ENCODE assay signal across 8 cellular contexts in genomic region chr22:38724926-38725571, GRCh38. TPM values are rescaled to one million over a fixed set of nuclear protein-coding genes. Genes with fewer than 3 reads are reported as not detected.
DNase-seq lines count a peak whose midpoint lies in the region; ATAC-seq and TF ChIP-seq lines count a peak whose summit lies in the region.

No MANE protein-coding gene starts in this region.

- H3K9ac ChIP-seq in mammary epithelial cell (ENCODE audit: insufficient read depth, low read length): no peak overlapping the region

- no peak overlapping the region for H2AFZ ChIP-seq in OCI-LY7 (ENCODE audit: low read length)
- no peak overlapping the region for H2AFZ ChIP-seq in mammary epithelial cell (ENCODE audit: low read depth, low read length)

- H3K4me1 ChIP-seq in OCI-LY7 (ENCODE audit: insufficient read depth, low read length, poor library complexity, severe bottlenecking): no peaks in the 10 kb centered on the region
- no peaks in the 10 kb centered on the region for H3K4me1 ChIP-seq in mammary epithelial cell (ENCODE audit: insufficient read depth, low read length)

- dilution Hi-C loops in mammary epithelial cell (cut with HindIII; ENCODE audit: low sequenced_read_pairs): no loop called here

- in situ Hi-C loops in mammary epithelial cell (cut with MboI; ENCODE audit: low sequenced_read_pairs in 2 of 2): no loop called here

- intact Hi-C loops in OCI-LY7 (cut with micrococcal nuclease; ENCODE audit: unreplicated experiment): no loop called here
- intact Hi-C loops in mammary epithelial cell (cut with micrococcal nuclease): no loop called here

- POLR2A ChIA-PET in AG04449 (lab: Yijun Ruan, JAX): interaction anchor here (0.9 kb wide), 1 partner anchor 9 kb away, joined by 4 read pairs; no protein-coding TSS in a partner anchor
- POLR2A ChIA-PET in OCI-LY7 (lab: Charles Lee): no interaction called here

- DNase-seq in AG04449 (ENCODE audit: low read depth, low spot score) (no peak), GM03348 (ENCODE audit: low spot score) (peak; percentile 48), OCI-LY7 (ENCODE audit: low spot score) (peak; percentile 62), mammary epithelial cell (peak; percentile 28), medulla oblongata (ENCODE audit: extremely low spot score) (peak; percentile 84), 8988T (no peak)
- no peak for DNase-seq in activated effector memory CD4-positive, alpha-beta T cell treated with Interleukin-2 at 50 U/mL for 16 hours

- H3K79me2 ChIP-seq in OCI-LY7 (ENCODE audit: insufficient read depth, low read depth, low read length) (no peaks in the 10 kb centered on the region), mammary epithelial cell (ENCODE audit: insufficient read depth, low read length) (peaks cover 6% of the 10 kb centered on the region)

- H4K20me1 ChIP-seq in OCI-LY7 (ENCODE audit: insufficient read depth, low read length): no peaks in the 10 kb centered on the region
- no peaks in the 10 kb centered on the region for H4K20me1 ChIP-seq in mammary epithelial cell (ENCODE audit: insufficient read depth, low read length)

- TF ChIP-seq CTCF in AG04449 (IDR thresholded peaks at IDR 0.05; ENCODE audit: insufficient read depth, low read length, missing control alignments) (peak; percentile 53), OCI-LY7 (conservative IDR thresholded peaks at IDR 0.05; ENCODE audit: low read length) (peak; percentile 80), mammary epithelial cell (conservative IDR thresholded peaks at IDR 0.05 in 1 of 2, IDR thresholded peaks at IDR 0.05 in 1 of 2; ENCODE audit: extremely low read depth in 1 of 2, insufficient read depth in 1 of 2, low read depth in 1 of 2, low read length in 2 of 2) (peak; percentile 53 to 60)

- H3K4me3 ChIP-seq in AG04449 (ENCODE audit: low read depth, low read length) (no peak overlapping the region), OCI-LY7 (ENCODE audit: low read depth, low read length, poor library complexity, severe bottlenecking) (no peak overlapping the region), mammary epithelial cell (replicated peaks in 1 of 3; ENCODE audit: insufficient read depth in 1 of 3, low read depth in 2 of 3, low read length in 3 of 3) (no peak overlapping the region)

- H3K27ac ChIP-seq in OCI-LY7 (ENCODE audit: low read depth, low read length, poor library complexity, severe bottlenecking) (no peak overlapping the region), mammary epithelial cell (ENCODE audit: insufficient read depth, low read depth, low read length) (no peak overlapping the region)

- ATAC-seq in GM21529 (IDR thresholded peaks at IDR 0.05; ENCODE audit: unreplicated experiment): no peak

- H3K9me3 ChIP-seq in OCI-LY7 (ENCODE audit: low read length) (no peaks in the 10 kb centered on the region), mammary epithelial cell (replicated peaks; ENCODE audit: insufficient read depth, low read length) (no peaks in the 10 kb centered on the region)

- H3K9me2 ChIP-seq in OCI-LY7 (ENCODE audit: insufficient read depth, low read length): no peaks in the 10 kb centered on the region

- no TSS peak for BruUV-seq in OCI-LY7 (replicated peaks; lab: Mats Ljungman, UMichigan)
- BruUV-seq in mammary epithelial cell (replicated peaks; lab: Mats Ljungman, UMichigan): no TSS peak

- no peaks in the 10 kb centered on the region for H3K27me3 ChIP-seq in mammary epithelial cell (ENCODE audit: insufficient read depth, low read length)

- WGBS in mammary epithelial cell (ENCODE audit: low coverage, missing lambda C conversion rate): 68% methylated on average over 3 of the region's 3 CpGs

- no peak overlapping the region for H3K4me2 ChIP-seq in OCI-LY7 (ENCODE audit: low read length)
- H3K4me2 ChIP-seq in mammary epithelial cell (ENCODE audit: insufficient read depth, low read depth, low read length): no peak overlapping the region

- CTCF ChIA-PET in AG04449 (lab: Yijun Ruan, JAX) (interaction anchor here (0.6 to 5.0 kb wide), 17 partner anchors 9 to 671 kb away, joined by 3 to 52 read pairs (median 4); partner anchors contain the start of genes GTPBP1 and TOMM22), OCI-LY7 (lab: Charles Lee; ENCODE audit: unreplicated experiment) (interaction anchor here (1.2 to 1.3 kb wide), 2 partner anchors 15 to 27 kb away, joined by 3 to 5 read pairs; no protein-coding TSS in a partner anchor), mammary epithelial cell (lab: Charles Lee; ENCODE audit: low non-redundant PET) (interaction anchor here (0.6 to 1.3 kb wide), 4 partner anchors 44 to 549 kb away, joined by 3 to 9 read pairs (median 6); no protein-coding TSS in a partner anchor)

- peaks cover 89% of the 10 kb centered on the region for H3K36me3 ChIP-seq in OCI-LY7 (ENCODE audit: insufficient read depth, low read length)
- H3K36me3 ChIP-seq in mammary epithelial cell (ENCODE audit: insufficient read depth, low read length): peaks cover 24% of the 10 kb centered on the region

RNA-seq across cellular contexts. Expression of gene GTPBP1, which starts 19.3 kb away (rescaled TPM):
- 46.1 and 51.1 TPM in 2 replicates for total RNA-seq in OCI-LY7 (2014; rRNA removed; shearing (Covaris generic))
- total RNA-seq in OCI-LY7 (2022) (95.0 and 97.5 TPM in 2 replicates), mammary epithelial cell (10 to 100 TPM; 23.0 to 47.4 TPM)
- 20.1 TPM for polyA plus RNA-seq in mammary epithelial cell
- polyA minus RNA-seq in mammary epithelial cell: 33.3 TPM

RNA-seq across cellular contexts. Expression of gene JOSD1, which starts 24.3 kb away (rescaled TPM):
- 46.6 and 50.4 TPM in 2 replicates for total RNA-seq in OCI-LY7 (2014; rRNA removed; shearing (Covaris generic))
- total RNA-seq in OCI-LY7 (2022): 54.7 and 56.3 TPM in 2 replicates
- total RNA-seq in mammary epithelial cell: 10 to 100 TPM; 51.5 to 64.5 TPM
- polyA plus RNA-seq in mammary epithelial cell: 42.8 TPM
- polyA minus RNA-seq in mammary epithelial cell: 68.6 TPM

RNA-seq across cellular contexts. Expression of gene SUN2, which starts 30.7 kb away (rescaled TPM):
- 59.1 and 67.6 TPM in 2 replicates for total RNA-seq in OCI-LY7 (2014; rRNA removed; shearing (Covaris generic))
- total RNA-seq in OCI-LY7 (2022) (80.2 and 95.7 TPM in 2 replicates), mammary epithelial cell (100 to 1,000 TPM in 1 of 2 donors, 10 to 100 TPM in 1; 70.3 to 106 TPM)
- polyA plus RNA-seq in mammary epithelial cell: 39.1 TPM
- 142 TPM for polyA minus RNA-seq in mammary epithelial cell

RNA-seq across cellular contexts. Expression of gene TOMM22, which starts 43.3 kb away (rescaled TPM):
- 51.8 and 61.7 TPM in 2 replicates for total RNA-seq in OCI-LY7 (2014; rRNA removed; shearing (Covaris generic))
- total RNA-seq in OCI-LY7 (2022): 99.6 and 114 TPM in 2 replicates
- total RNA-seq in mammary epithelial cell: 10 to 100 TPM; 56.5 to 76.7 TPM
- 52.0 TPM for polyA plus RNA-seq in mammary epithelial cell
- 20.8 TPM for polyA minus RNA-seq in mammary epithelial cell

Comparison
In these comparisons a context has a peak if more than half of its experiments do, and no peak if none do; other contexts are left out.
1. DNase-seq: peak in GM03348 (single experiment), OCI-LY7 (single experiment), mammary epithelial cell (single experiment) and medulla oblongata (single experiment); none in AG04449 (single experiment), 8988T (single experiment) and activated effector memory CD4-positive, alpha-beta T cell treated with Interleukin-2 at 50 U/mL for 16 hours (single experiment).
2. Peak in every context shown above with its lines, with median percentiles within 50 percentile points of each other: CTCF ChIP-seq.